Comparison of ENCODE assay signal across 2 cellular contexts in genomic region chr1:25296501-25296900, GRCh38. TPM values are rescaled to one million over a fixed set of nuclear protein-coding genes. Genes with fewer than 3 reads are reported as not detected.
"Had no signal": no experiment of that assay in that cellular context is flagged by ENCODE, and none has a peak within 500 bp of the region (broad histone marks: within the 10 kb centered on the region; RNA-seq: fewer than 3 reads in every experiment).

No MANE protein-coding gene starts in this region.

RNA-seq across cellular contexts. Expression of gene RHD, which starts 24.2 kb away (rescaled TPM):
- total RNA-seq: H1, IMR-90 had no signal
- polyA plus RNA-seq: IMR-90 had no signal
